ENCODE assay signal across 13 cellular contexts in genomic region chr12:108827941-108828340, GRCh38. TPM values are rescaled to one million over a fixed set of nuclear protein-coding genes. Genes with fewer than 3 reads are reported as not detected.
DNase-seq lines count a peak whose midpoint lies in the region; ATAC-seq and TF ChIP-seq lines count a peak whose summit lies in the region.
"Had no signal": no experiment of that assay in that cellular context is flagged by ENCODE, and none has a peak within 500 bp of the region (broad histone marks: within the 10 kb centered on the region; RNA-seq: fewer than 3 reads in every experiment).

No MANE protein-coding gene starts in this region.

- H3K4me1 Mint-ChIP-seq in osteocyte (ENCODE audit: unreplicated experiment): peaks cover 93% of the 10 kb centered on the region

- H3K4me2 ChIP-seq in fibroblast of lung (ENCODE audit: extremely low read depth, insufficient read depth, low read length): no peak overlapping the region

- no peak for DNase-seq in right atrium auricular region (ENCODE audit: low spot score)
- DNase-seq in Right ventricle myocardium superior: no peak
- DNase-seq in fibroblast of lung (ENCODE audit: low read depth in 2 of 2): peak in 1 of 2 donors; percentile 25
- DNase-seq in osteocyte (ENCODE audit: extremely low spot score, unreplicated experiment): no peak
- DNase-seq in uterus: no peak
- DNase-seq in stimulated activated naive CD4-positive, alpha-beta T cell (lab: John Stamatoyannopoulos, UW): no peak
- DNase-seq in NCI-H774 (lab: John Stamatoyannopoulos, UW): no peak
- DNase-seq: activated CD8-positive, alpha-beta T cell treated with anti-CD3 and anti-CD28 coated beads for 36 hours; activated naive CD4-positive, alpha-beta T cell treated with anti-CD3 and anti-CD28 coated beads, Interleukin-2, amount 10 ng/mL, durations not matched to agents 7 days and 5 days; NCI-H1930; T-helper 9 cell had no signal

- no peak for TF ChIP-seq CTCF in right atrium auricular region (IDR thresholded peaks at IDR 0.05)
- TF ChIP-seq CTCF in fibroblast of lung (conservative IDR thresholded peaks at IDR 0.05 in 1 of 2, IDR thresholded peaks at IDR 0.05 in 1 of 2; ENCODE audit: low read depth in 1 of 2, low read length in 2 of 2): no peak
- TF ChIP-seq CTCF in osteocyte (IDR thresholded peaks at IDR 0.05): no peak
- TF ChIP-seq CTCF in uterus (IDR thresholded peaks at IDR 0.05): no peak

- H3K79me2 ChIP-seq in fibroblast of lung (ENCODE audit: control insufficient read depth, insufficient read depth, low read length): peaks cover 80% of the 10 kb centered on the region

- H3K4me3 ChIP-seq in right atrium auricular region (no peak overlapping the region), fibroblast of lung (replicated peaks in 1 of 4; ENCODE audit: control extremely low read depth in 1 of 4, insufficient read depth in 1 of 4, low read depth in 3 of 4, low read length in 4 of 4) (no peak overlapping the region), uterus (no peak overlapping the region)

- H3K27me3 Mint-ChIP-seq in osteocyte (ENCODE audit: unreplicated experiment): no peaks in the 10 kb centered on the region
- H3K27me3 Mint-ChIP-seq: activated CD8-positive, alpha-beta T cell treated with anti-CD3 and anti-CD28 coated beads for 36 hours; activated naive CD4-positive, alpha-beta T cell treated with anti-CD3 and anti-CD28 coated beads, Interleukin-2, amount 10 ng/mL, durations not matched to agents 7 days and 5 days had no signal

- no peaks in the 10 kb centered on the region for H3K9me3 ChIP-seq in right atrium auricular region
- no peaks in the 10 kb centered on the region for H3K9me3 ChIP-seq in fibroblast of lung (ENCODE audit: control insufficient read depth, insufficient read depth, low read depth, low read length)
- no peaks in the 10 kb centered on the region for H3K9me3 ChIP-seq in uterus

- peak overlapping the region; percentile 25 for H3K9ac ChIP-seq in fibroblast of lung (ENCODE audit: insufficient read depth, low read length)

- H3K4me3 Mint-ChIP-seq in osteocyte (ENCODE audit: unreplicated experiment): no peak overlapping the region
- H3K4me3 Mint-ChIP-seq: activated CD8-positive, alpha-beta T cell treated with anti-CD3 and anti-CD28 coated beads for 36 hours; activated naive CD4-positive, alpha-beta T cell treated with anti-CD3 and anti-CD28 coated beads, Interleukin-2, amount 10 ng/mL, durations not matched to agents 7 days and 5 days had no signal

- H3K36me3 ChIP-seq in right atrium auricular region: peaks cover 22% of the 10 kb centered on the region
- peaks cover 26% of the 10 kb centered on the region for H3K36me3 ChIP-seq in fibroblast of lung (ENCODE audit: control insufficient read depth, insufficient read depth, low read length)
- H3K36me3 ChIP-seq in uterus: no peaks in the 10 kb centered on the region

- intact Hi-C loops in Right ventricle myocardium superior (cut with DNase I): no loop called here
- intact Hi-C loops in uterus (cut with DNase I; ENCODE audit: low total_unique reads): no loop called here

- H3K9me3 Mint-ChIP-seq in osteocyte (ENCODE audit: unreplicated experiment): no peaks in the 10 kb centered on the region
- H3K9me3 Mint-ChIP-seq: activated CD8-positive, alpha-beta T cell treated with anti-CD3 and anti-CD28 coated beads for 36 hours; activated naive CD4-positive, alpha-beta T cell treated with anti-CD3 and anti-CD28 coated beads, Interleukin-2, amount 10 ng/mL, durations not matched to agents 7 days and 5 days had no signal

- ATAC-seq in Right ventricle myocardium superior (ENCODE audit: poor library complexity) (no peak), GM18858 (IDR thresholded peaks at IDR 0.05; ENCODE audit: unreplicated experiment) (no peak)
- ATAC-seq: activated CD8-positive, alpha-beta T cell treated with anti-CD3 and anti-CD28 coated beads for 36 hours had no signal

- no peaks in the 10 kb centered on the region for H3K27me3 ChIP-seq in right atrium auricular region
- H3K27me3 ChIP-seq in fibroblast of lung (ENCODE audit: control insufficient read depth, insufficient read depth, low read length): no peaks in the 10 kb centered on the region
- H3K27me3 ChIP-seq in uterus: no peaks in the 10 kb centered on the region

- H3K36me3 Mint-ChIP-seq in osteocyte (ENCODE audit: unreplicated experiment): peaks cover 21% of the 10 kb centered on the region

- no peak for TF ChIP-seq POLR2A in uterus (IDR thresholded peaks at IDR 0.05)

- peaks cover 0 to 90% of the 10 kb centered on the region in 2 donors for H3K4me1 ChIP-seq in right atrium auricular region
- H3K4me1 ChIP-seq in fibroblast of lung (ENCODE audit: control insufficient read depth, extremely low read depth, insufficient read depth, low read length): peaks cover 41% of the 10 kb centered on the region
- peaks cover 11 to 20% of the 10 kb centered on the region in 2 donors for H3K4me1 ChIP-seq in uterus

- H3K27ac Mint-ChIP-seq in osteocyte (ENCODE audit: unreplicated experiment): peak overlapping the region; percentile 99
- H3K27ac Mint-ChIP-seq: activated CD8-positive, alpha-beta T cell treated with anti-CD3 and anti-CD28 coated beads for 36 hours; activated naive CD4-positive, alpha-beta T cell treated with anti-CD3 and anti-CD28 coated beads, Interleukin-2, amount 10 ng/mL, durations not matched to agents 7 days and 5 days had no signal

- H3K27ac ChIP-seq in right atrium auricular region (peak overlapping the region; percentile 86 to 92), fibroblast of lung (ENCODE audit: insufficient read depth, low read length) (peak overlapping the region; percentile 95), uterus (peak overlapping the region; percentile 79 to 84)

- H2AFZ ChIP-seq in fibroblast of lung (ENCODE audit: low read length): no peak overlapping the region

- no peaks in the 10 kb centered on the region for H4K20me1 ChIP-seq in fibroblast of lung (ENCODE audit: control insufficient read depth, extremely low read depth, insufficient read depth, low read length)

RNA-seq across cellular contexts. Expression of gene SSH1, which starts 29.4 kb away (rescaled TPM):
- 10 to 100 TPM; 22.0 to 25.9 TPM for total RNA-seq in right atrium auricular region
- total RNA-seq in Right ventricle myocardium superior: 26.3 TPM
- total RNA-seq in fibroblast of lung: 14.4 and 24.9 TPM in 2 replicates
- 22.1 and 31.9 TPM in 2 replicates for polyA plus RNA-seq in fibroblast of lung
- polyA plus RNA-seq in fibroblast of lung (2012): 21.3 and 23.4 TPM in 2 replicates
- 66.6 and 95.5 TPM in 2 replicates for polyA minus RNA-seq in fibroblast of lung (ENCODE audit: low replicate concordance)
- total RNA-seq in osteocyte: 96.9 and 109 TPM in 2 replicates
- total RNA-seq in uterus: 10 to 100 TPM in 2 of 4 donors, 1 to 10 TPM in 2; 8.7 to 55.4 (median 10.7) TPM

RNA-seq across cellular contexts. Expression of gene DAO, which starts 52.0 kb away (rescaled TPM):
- total RNA-seq in right atrium auricular region (not detected), Right ventricle myocardium superior (not detected), fibroblast of lung (not detected in 2 replicates), osteocyte (not detected in 2 replicates), uterus (not detected)
- not detected in 2 replicates for polyA plus RNA-seq in fibroblast of lung
- not detected in 2 replicates for polyA plus RNA-seq in fibroblast of lung (2012)
- polyA minus RNA-seq in fibroblast of lung (ENCODE audit: low replicate concordance): not detected in 2 replicates
- total RNA-seq: activated CD8-positive, alpha-beta T cell treated with anti-CD3 and anti-CD28 coated beads for 36 hours; subcutaneous adipose tissue had no signal
